Comparison of ENCODE assay signal across 26 cellular contexts in genomic region chr1:108668777-108669176, GRCh38. TPM values are rescaled to one million over a fixed set of nuclear protein-coding genes. Genes with fewer than 3 reads are reported as not detected.
DNase-seq lines count a peak whose midpoint lies in the region; ATAC-seq and TF ChIP-seq lines count a peak whose summit lies in the region.
"Had no signal": no experiment of that assay in that cellular context is flagged by ENCODE, and none has a peak within 500 bp of the region (broad histone marks: within the 10 kb centered on the region; RNA-seq: fewer than 3 reads in every experiment).

No MANE protein-coding gene starts in this region.

- no peaks in the 10 kb centered on the region for H3K9me3 ChIP-seq in HEK293 (ENCODE audit: control insufficient read depth, insufficient read depth, low read depth, low read length)
- H3K9me3 ChIP-seq: A549, BE2C had no signal

- H3K36me3 ChIP-seq in HEK293 (ENCODE audit: control insufficient read depth in 2 of 2, insufficient read depth in 1 of 2, low read length in 2 of 2), result no peaks in the 10 kb centered on the region
- H3K36me3 ChIP-seq: BE2C; BLaER1 treated with 17β-estradiol and CSF1 and Interleukin-3, amounts not matched to agents 10 nM and 100 nM had no signal

- H3K9me3 Mint-ChIP-seq in activated T-cell treated with anti-CD3 and anti-CD28 coated beads, Interleukin-2, amount 50 U/mL, for 72 hours, result peaks cover 0 to 2% of the 10 kb centered on the region in 2 donors
- H3K9me3 Mint-ChIP-seq in activated T-cell treated with anti-CD3 and anti-CD28 coated beads, Interleukin-2, amount 50 U/mL, for 4 hours, result no peaks in the 10 kb centered on the region
- H3K9me3 Mint-ChIP-seq in activated T-helper 17 cell treated with anti-CD3 and anti-CD28 coated beads, Interleukin-2, amount 50 U/mL, for 72 hours, result no peaks in the 10 kb centered on the region
- H3K9me3 Mint-ChIP-seq in stimulated activated naive CD8-positive, alpha-beta T cell treated with anti-CD3 and anti-CD28 coated beads, Interleukin-15, amount 100 ng/mL, for 72 hours, result no peaks in the 10 kb centered on the region
- H3K9me3 Mint-ChIP-seq: CD4-positive, alpha-beta T cell; CD8-positive, alpha-beta memory T cell; HFFc6 had no signal

- CTCF ChIA-PET in HEK293 (lab: Yijun Ruan, JAX), result no interaction called here

- H3K27ac ChIP-seq in HEK293 (ENCODE audit: extremely low read depth, low read depth, low read length) (no peak overlapping the region), dorsolateral prefrontal cortex (no peak overlapping the region)
- H3K27ac ChIP-seq: A549; BLaER1 treated with 17β-estradiol and CSF1 and Interleukin-3, amounts not matched to agents 10 nM and 100 nM had no signal

- H3K27me3 ChIP-seq in dorsolateral prefrontal cortex, result peaks cover 0 to 4% (median 0%) of the 10 kb centered on the region in 45 donors
- H3K27me3 ChIP-seq: BE2C; BLaER1 treated with 17β-estradiol and CSF1 and Interleukin-3, amounts not matched to agents 10 nM and 100 nM had no signal

- intact Hi-C loops in dorsolateral prefrontal cortex (cut with DNase I), result no loop called here

- H3K27me3 Mint-ChIP-seq in activated T-cell treated with anti-CD3 and anti-CD28 coated beads, Interleukin-2, amount 50 U/mL, for 72 hours (ENCODE audit: low read depth), result no peaks in the 10 kb centered on the region
- peaks cover 7% of the 10 kb centered on the region for H3K27me3 Mint-ChIP-seq in activated T-cell treated with anti-CD3 and anti-CD28 coated beads, Interleukin-2, amount 50 U/mL, for 4 hours (ENCODE audit: low read depth)
- H3K27me3 Mint-ChIP-seq in activated T-helper 17 cell treated with anti-CD3 and anti-CD28 coated beads, Interleukin-2, amount 50 U/mL, for 72 hours, result no peaks in the 10 kb centered on the region
- H3K27me3 Mint-ChIP-seq in stimulated activated naive CD8-positive, alpha-beta T cell treated with anti-CD3 and anti-CD28 coated beads, Interleukin-15, amount 100 ng/mL, for 72 hours, result no peaks in the 10 kb centered on the region
- H3K27me3 Mint-ChIP-seq: CD4-positive, alpha-beta T cell; CD8-positive, alpha-beta memory T cell had no signal

- peaks cover 13% of the 10 kb centered on the region for H3K4me1 Mint-ChIP-seq in activated T-cell treated with anti-CD3 and anti-CD28 coated beads, Interleukin-2, amount 50 U/mL, for 72 hours (ENCODE audit: low read depth)
- H3K4me1 Mint-ChIP-seq in activated T-cell treated with anti-CD3 and anti-CD28 coated beads, Interleukin-2, amount 50 U/mL, for 4 hours (ENCODE audit: low read depth), result peaks cover 12% of the 10 kb centered on the region
- H3K4me1 Mint-ChIP-seq in activated T-helper 17 cell treated with anti-CD3 and anti-CD28 coated beads, Interleukin-2, amount 50 U/mL, for 72 hours, result peaks cover 14% of the 10 kb centered on the region
- H3K4me1 Mint-ChIP-seq in stimulated activated naive CD8-positive, alpha-beta T cell treated with anti-CD3 and anti-CD28 coated beads, Interleukin-15, amount 100 ng/mL, for 72 hours, result peaks cover 40% of the 10 kb centered on the region
- H3K4me1 Mint-ChIP-seq: GM23338, H9 had no signal

- POLR2A ChIA-PET in HEK293 (lab: Yijun Ruan, JAX), result interaction anchor here (0.6 kb wide), 1 partner anchor 158 kb away, joined by 3 read pairs; no protein-coding TSS in a partner anchor

- H3K4me1 ChIP-seq in HEK293 (ENCODE audit: control insufficient read depth, insufficient read depth, low read length), result no peaks in the 10 kb centered on the region
- H3K4me1 ChIP-seq: A549, BE2C had no signal

- H3K27ac Mint-ChIP-seq in activated T-cell treated with anti-CD3 and anti-CD28 coated beads, Interleukin-2, amount 50 U/mL, for 72 hours, result peak overlapping the region; percentile 67
- H3K27ac Mint-ChIP-seq in activated T-helper 17 cell treated with anti-CD3 and anti-CD28 coated beads, Interleukin-2, amount 50 U/mL, for 72 hours, result peak overlapping the region; percentile 63
- H3K27ac Mint-ChIP-seq in stimulated activated naive CD8-positive, alpha-beta T cell treated with anti-CD3 and anti-CD28 coated beads, Interleukin-15, amount 100 ng/mL, for 72 hours, result peak overlapping the region in 1 of 2 donors; percentile 81
- H3K27ac Mint-ChIP-seq: CD14-positive monocyte; CD4-positive, alpha-beta T cell; GM23338; H9; HFFc6 had no signal

- peak overlapping the region in 1 of 2 donors; percentile 15 for H3K4me3 Mint-ChIP-seq in activated T-cell treated with anti-CD3 and anti-CD28 coated beads, Interleukin-2, amount 50 U/mL, for 72 hours
- H3K4me3 Mint-ChIP-seq in activated T-cell treated with anti-CD3 and anti-CD28 coated beads, Interleukin-2, amount 50 U/mL, for 4 hours, result no peak overlapping the region
- peak overlapping the region; percentile 66 for H3K4me3 Mint-ChIP-seq in activated T-helper 17 cell treated with anti-CD3 and anti-CD28 coated beads, Interleukin-2, amount 50 U/mL, for 72 hours
- peak overlapping the region; percentile 42 to 59 for H3K4me3 Mint-ChIP-seq in stimulated activated naive CD8-positive, alpha-beta T cell treated with anti-CD3 and anti-CD28 coated beads, Interleukin-15, amount 100 ng/mL, for 72 hours
- H3K4me3 Mint-ChIP-seq: CD14-positive monocyte; CD4-positive, alpha-beta T cell; CD8-positive, alpha-beta memory T cell; GM23338; H9; HFFc6 had no signal

- TF ChIP-seq CTCF in HEK293 (tag by site-specific recombination; IDR thresholded peaks at IDR 0.05) (no peak), dorsolateral prefrontal cortex (IDR thresholded peaks at IDR 0.05 in 54 of 56, conservative IDR thresholded peaks at IDR 0.05 in 2 of 56; ENCODE audit: low read depth in 1 of 56, partially characterized antibody in 56 of 56) (no peak)

- H3K36me3 Mint-ChIP-seq in activated T-cell treated with anti-CD3 and anti-CD28 coated beads, Interleukin-2, amount 50 U/mL, for 72 hours (ENCODE audit: insufficient read depth in 2 of 2), result peaks cover 0 to 2% of the 10 kb centered on the region in 2 donors
- H3K36me3 Mint-ChIP-seq in activated T-cell treated with anti-CD3 and anti-CD28 coated beads, Interleukin-2, amount 50 U/mL, for 4 hours (ENCODE audit: insufficient read depth), result no peaks in the 10 kb centered on the region
- H3K36me3 Mint-ChIP-seq in activated T-helper 17 cell treated with anti-CD3 and anti-CD28 coated beads, Interleukin-2, amount 50 U/mL, for 72 hours (ENCODE audit: low read depth), result no peaks in the 10 kb centered on the region
- H3K36me3 Mint-ChIP-seq: CD14-positive monocyte had no signal

- no peak for ATAC-seq in activated T-cell treated with anti-CD3 and anti-CD28 coated beads, Interleukin-2, amount 50 U/mL, for 72 hours (replicated peaks in 1 of 2)
- ATAC-seq in activated T-cell treated with anti-CD3 and anti-CD28 coated beads, Interleukin-2, amount 50 U/mL, for 4 hours, result no peak
- no peak for ATAC-seq in activated T-helper 17 cell treated with anti-CD3 and anti-CD28 coated beads, Interleukin-2, amount 50 U/mL, for 72 hours (replicated peaks)
- ATAC-seq in stimulated activated naive CD8-positive, alpha-beta T cell treated with anti-CD3 and anti-CD28 coated beads, Interleukin-15, amount 100 ng/mL, for 72 hours, result no peak
- ATAC-seq in GM21786 (IDR thresholded peaks at IDR 0.05; ENCODE audit: unreplicated experiment), result no peak
- ATAC-seq: A549, GM12878, GM23338, HCT116 had no signal

- H3K4me3 ChIP-seq in HEK293 (ENCODE audit: low read depth, low read length) (no peak overlapping the region), dorsolateral prefrontal cortex (no peak overlapping the region)
- H3K4me3 ChIP-seq: A549; BLaER1 treated with 17β-estradiol and CSF1 and Interleukin-3, amounts not matched to agents 10 nM and 100 nM; GM12878; GM23338 had no signal

- DNase-seq in activated T-cell treated with anti-CD3 and anti-CD28 coated beads, Interleukin-2, amount 50 U/mL, for 72 hours, result no peak
- no peak for DNase-seq in activated T-cell treated with anti-CD3 and anti-CD28 coated beads, Interleukin-2, amount 50 U/mL, for 4 hours
- DNase-seq in stimulated activated naive CD8-positive, alpha-beta T cell treated with anti-CD3 and anti-CD28 coated beads, Interleukin-15, amount 100 ng/mL, for 72 hours, result no peak
- DNase-seq in dorsolateral prefrontal cortex, result no peak
- DNase-seq: 8988T; ACHN; AML-193; BE2C; CD4-positive, alpha-beta T cell; CD8-positive, alpha-beta memory T cell; DMS 273 treated with DMSO at 0.1 percent for 48 hours; DMS79; EL; GDM1; H9; HFFc6 had no signal

TF ChIP-seq in HEK293, 187 proteins besides CTCF, POLR2A, EP300 and RAD21:
- TF ChIP-seq ZNF791 (tag by site-specific recombination; IDR thresholded peaks at IDR 0.05) (no peak), ZNF366 (tag by site-specific recombination; conservative IDR thresholded peaks at IDR 0.05) (peak; percentile 58)

RNA-seq across cellular contexts. Expression of gene HENMT1, which starts 7.9 kb away (rescaled TPM):
- 10 to 100 TPM; 21.1 to 25.1 TPM for total RNA-seq in activated T-cell treated with anti-CD3 and anti-CD28 coated beads, Interleukin-2, amount 50 U/mL, for 72 hours
- total RNA-seq in activated T-cell treated with anti-CD3 and anti-CD28 coated beads, Interleukin-2, amount 50 U/mL, for 4 hours, result 10 to 100 TPM; 11.9 to 12.2 (median 12.0) TPM
- 10 to 100 TPM; 17.5 to 21.6 TPM for total RNA-seq in activated T-helper 17 cell treated with anti-CD3 and anti-CD28 coated beads, Interleukin-2, amount 50 U/mL, for 72 hours
- total RNA-seq in dorsolateral prefrontal cortex, result 10 to 100 TPM in 104 of 120 experiments, 1 to 10 TPM in 16; 6.1 to 22.0 (median 14.4) TPM
- total RNA-seq: H4 had no signal

RNA-seq across cellular contexts. Expression of gene PRPF38B, which starts 23.3 kb away (rescaled TPM):
- 10 to 100 TPM; 86.3 to 87.4 TPM for total RNA-seq in activated T-cell treated with anti-CD3 and anti-CD28 coated beads, Interleukin-2, amount 50 U/mL, for 72 hours
- 10 to 100 TPM; 68.9 to 76.7 (median 76.6) TPM for total RNA-seq in activated T-cell treated with anti-CD3 and anti-CD28 coated beads, Interleukin-2, amount 50 U/mL, for 4 hours
- 10 to 100 TPM; 70.3 to 70.6 TPM for total RNA-seq in activated T-helper 17 cell treated with anti-CD3 and anti-CD28 coated beads, Interleukin-2, amount 50 U/mL, for 72 hours
- 10 to 100 TPM; 22.4 to 46.1 (median 32.8) TPM for total RNA-seq in dorsolateral prefrontal cortex

RNA-seq across cellular contexts. Expression of gene FNDC7, which starts 43.9 kb away (rescaled TPM):
- total RNA-seq in activated T-cell treated with anti-CD3 and anti-CD28 coated beads, Interleukin-2, amount 50 U/mL, for 72 hours, result under 1 TPM; 0.14 to 0.26 TPM
- total RNA-seq in activated T-cell treated with anti-CD3 and anti-CD28 coated beads, Interleukin-2, amount 50 U/mL, for 4 hours, result not detected
- under 1 TPM in 1 of 2 donors, not detected in 1; 0.19 TPM for total RNA-seq in activated T-helper 17 cell treated with anti-CD3 and anti-CD28 coated beads, Interleukin-2, amount 50 U/mL, for 72 hours
- total RNA-seq in dorsolateral prefrontal cortex, result 1 to 10 TPM in 3 of 120 experiments, under 1 TPM in 91, not detected in 26; 0.13 to 1.1 (median 0.37) TPM
- total RNA-seq: GM12878, H4 had no signal
